In genomic region chr17:50372708-50373556, GRCh38 we compare ENCODE assay signal across 8 cellular contexts. TPM values are rescaled to one million over a fixed set of nuclear protein-coding genes. Genes with fewer than 3 reads are reported as not detected.
A peak's percentile ranks its signal among the peaks of the same experiment; 100 is the strongest.
DNase-seq lines count a peak whose midpoint lies in the region; ATAC-seq and TF ChIP-seq lines count a peak whose summit lies in the region.

EME1 (plus strand) TSS chr17:50373229; CDS start chr17:50375209, 1,980 bp downstream.
MRPL27 (minus strand) TSS chr17:50373184; CDS start chr17:50373170, 14 bp downstream.

- peak within 1 kb of the TSS; percentile 97 for H3K4me3 Mint-ChIP-seq in GM23338
- H3K4me3 Mint-ChIP-seq in neural crest cell, result peak within 1 kb of the TSS; percentile 98

- no peaks in the 10 kb centered on the region for H3K9me3 ChIP-seq in DOHH2 (ENCODE audit: control insufficient read depth, insufficient read depth, low read length)
- no peaks in the 10 kb centered on the region for H3K9me3 ChIP-seq in stomach

- peak within 1 kb of the TSS; percentile 95 for H3K4me2 ChIP-seq in DOHH2 (ENCODE audit: low read length)
- H3K4me2 ChIP-seq in GM23338, result peak within 1 kb of the TSS; percentile 98

- H3K79me2 ChIP-seq in DOHH2 (ENCODE audit: control insufficient read depth, low read length) (peaks cover 36% of the 10 kb centered on the region), GM23338 (replicated peaks; ENCODE audit: insufficient read depth) (peaks cover 20% of the 10 kb centered on the region)

- TF ChIP-seq EP300 in stomach (IDR thresholded peaks at IDR 0.05), result no peak

- H3K4me1 ChIP-seq in DOHH2 (ENCODE audit: control insufficient read depth, low read length) (peaks cover 21% of the 10 kb centered on the region), GM23338 (ENCODE audit: insufficient read depth) (peaks cover 9% of the 10 kb centered on the region; the same call in 1 of the 2 replicates), stomach (peaks cover 19 to 32% (median 22%) of the 10 kb centered on the region in 4 donors)

- peaks cover 11% of the 10 kb centered on the region for H3K27me3 Mint-ChIP-seq in GM23338 (ENCODE audit: insufficient read depth, low read depth, poor library complexity)
- H3K27me3 Mint-ChIP-seq in neural crest cell (ENCODE audit: low read depth), result no peaks in the 10 kb centered on the region

- peaks cover 51% of the 10 kb centered on the region for H3K36me3 Mint-ChIP-seq in GM23338 (ENCODE audit: low read depth)
- H3K36me3 Mint-ChIP-seq in neural crest cell (ENCODE audit: low read depth), result peaks cover 10% of the 10 kb centered on the region

- H3K27ac ChIP-seq in DOHH2 (ENCODE audit: low read depth, low read length) (peak within 1 kb of the TSS; percentile 83), GM23338 (ENCODE audit: low read depth) (peak within 1 kb of the TSS; percentile 88), stomach (peak within 1 kb of the TSS; percentile 91 to 98 (median 94))

- H3K27me3 ChIP-seq in DOHH2 (ENCODE audit: control insufficient read depth, low read length) (no peaks in the 10 kb centered on the region), GM23338 (ENCODE audit: insufficient read depth) (no peaks in the 10 kb centered on the region), stomach (no peaks in the 10 kb centered on the region)

- intact Hi-C loops in stomach (cut with DNase I; ENCODE audit: low total_unique reads), result no loop called here

- H3K36me3 ChIP-seq in DOHH2 (ENCODE audit: control insufficient read depth, low read length), result peaks cover 71% of the 10 kb centered on the region
- peaks cover 18% of the 10 kb centered on the region; the same call in 1 of the 2 replicates for H3K36me3 ChIP-seq in GM23338 (ENCODE audit: insufficient read depth)
- H3K36me3 ChIP-seq in stomach, result peaks cover 18 to 32% (median 30%) of the 10 kb centered on the region in 4 donors

- peak; percentile 95 for TF ChIP-seq POLR2A in Raji (IDR thresholded peaks at IDR 0.05; ENCODE audit: insufficient read depth, low read depth, low read length)
- no peak for TF ChIP-seq POLR2A in stomach (IDR thresholded peaks at IDR 0.05)

- H3K9me3 Mint-ChIP-seq in GM23338 (no peaks in the 10 kb centered on the region), neural crest cell (no peaks in the 10 kb centered on the region)

- H2AFZ ChIP-seq in GM23338, result peak within 1 kb of the TSS; percentile 95

- WGBS in stomach, 5 donors, result 1% methylated on average over 42 to 45 of the region's 45 CpGs

- ATAC-seq in GM23338, result peak; percentile 96

- H3K4me3 ChIP-seq in DOHH2 (ENCODE audit: low read length) (peak within 1 kb of the TSS; percentile 95), GM23338 (peak within 1 kb of the TSS; percentile 73), fibroblast of villous mesenchyme (ENCODE audit: low read depth, low read length) (peak within 1 kb of the TSS; percentile 94), stomach (peak within 1 kb of the TSS; percentile 62 to 80 (median 72))

- no peaks in the 10 kb centered on the region for H4K20me1 ChIP-seq in DOHH2 (ENCODE audit: control insufficient read depth, insufficient read depth, low read depth, low read length)
- peaks cover 9% of the 10 kb centered on the region for H4K20me1 ChIP-seq in GM23338 (replicated peaks; ENCODE audit: insufficient read depth)

- H3K27ac Mint-ChIP-seq in GM23338, result peak within 1 kb of the TSS; percentile 99
- peak within 1 kb of the TSS; percentile 99 for H3K27ac Mint-ChIP-seq in neural crest cell (ENCODE audit: unreplicated experiment)

- peak; percentile 92 for DNase-seq in GM23338 (ENCODE audit: low spot score)
- DNase-seq in LoVo (ENCODE audit: low spot score), result peak; percentile 92
- peak; percentile 76 for DNase-seq in activated T-helper 9 cell treated with anti-CD3 and anti-CD28 coated beads, Interleukin-2, amount 50 U/mL, for 16 hours (ENCODE audit: low read depth)
- peak; percentile 83 for DNase-seq in fibroblast of villous mesenchyme (ENCODE audit: low read depth)
- DNase-seq in neural crest cell (ENCODE audit: low read depth, low spot score), result peak; percentile 64
- peak; percentile 82 for DNase-seq in stomach

- H3K9me2 ChIP-seq in DOHH2 (replicated peaks; ENCODE audit: control insufficient read depth, low read length), result no peaks in the 10 kb centered on the region
- H3K9me2 ChIP-seq in GM23338 (ENCODE audit: insufficient read depth), result no peaks in the 10 kb centered on the region

- no peak for TF ChIP-seq CTCF in DOHH2 (IDR thresholded peaks at IDR 0.05; ENCODE audit: low read depth, low read length, poor library complexity, severe bottlenecking)
- TF ChIP-seq CTCF in GM23338 (conservative IDR thresholded peaks at IDR 0.05; ENCODE audit: low read depth in 2 of 2), result no peak
- TF ChIP-seq CTCF in fibroblast of villous mesenchyme (IDR thresholded peaks at IDR 0.05; ENCODE audit: insufficient read depth, low read depth, low read length), result no peak
- no peak for TF ChIP-seq CTCF in neural crest cell (conservative IDR thresholded peaks at IDR 0.05)
- TF ChIP-seq CTCF in stomach (IDR thresholded peaks at IDR 0.05), result peak in 1 of 7 experiments; percentile 18

- no peaks in the 10 kb centered on the region for H3F3A ChIP-seq in DOHH2 (ENCODE audit: control insufficient read depth, insufficient read depth)
- H3F3A ChIP-seq in GM23338 (replicated peaks; ENCODE audit: low read depth), result no peaks in the 10 kb centered on the region

- peaks cover 13% of the 10 kb centered on the region for H3K4me1 Mint-ChIP-seq in GM23338
- H3K4me1 Mint-ChIP-seq in neural crest cell, result peaks cover 27% of the 10 kb centered on the region

TF ChIP-seq in GM23338, 12 proteins besides CTCF, POLR2A, EP300 and RAD21:
- no peak for TF ChIP-seq EZH2 (IDR thresholded peaks at IDR 0.05; ENCODE audit: low read depth, unreplicated experiment)
- peak; percentile 90 for TF ChIP-seq ETS1 (IDR thresholded peaks at IDR 0.05)
- TF ChIP-seq CREB1 (CRISPR knock-in tag; IDR thresholded peaks at IDR 0.05; ENCODE audit: low read depth), result peak; percentile 43
- TF ChIP-seq NANOG (IDR thresholded peaks at IDR 0.05; ENCODE audit: borderline replicate concordance), result peak; percentile 67; the same call in 1 of the 2 replicates
- TF ChIP-seq REST (IDR thresholded peaks at IDR 0.05; ENCODE audit: unreplicated experiment), result peak; percentile 20
- TF ChIP-seq POLR2AphosphoS5 (IDR thresholded peaks at IDR 0.05; ENCODE audit: low read depth), result peak; percentile 91
- no peak for TF ChIP-seq EZH2phosphoT487 (IDR thresholded peaks at IDR 0.05; ENCODE audit: unreplicated experiment)

RNA-seq across cellular contexts. Expression of gene EME1, which starts in this region (rescaled TPM):
- 5.9 and 15.9 TPM in 2 replicates for total RNA-seq in GM23338 (2014; rRNA removed; shearing (Covaris generic))
- polyA plus RNA-seq in GM23338 (2016; fragmentation: Nextera tagmentation; extraction: Ambion mirVana) (14.4 and 14.7 TPM in 2 replicates), stomach (1 to 10 TPM in 2 of 3 donors, not detected in 1; 1.2 to 2.0 TPM)
- total RNA-seq in fibroblast of villous mesenchyme (4.5 and 4.7 TPM in 2 replicates), neural crest cell (25.5 and 31.4 TPM in 2 replicates), stomach (10 to 100 TPM in 1 of 5 donors, 1 to 10 TPM in 2, under 1 TPM in 1, not detected in 1; 0.87 to 15.8 (median 3.7) TPM)

RNA-seq across cellular contexts. Expression of gene MRPL27, which starts in this region (rescaled TPM):
- total RNA-seq in GM23338 (2014; rRNA removed; shearing (Covaris generic)), result 74.3 and 98.5 TPM in 2 replicates
- polyA plus RNA-seq in GM23338 (2016; fragmentation: Nextera tagmentation; extraction: Ambion mirVana), result 226 and 227 TPM in 2 replicates
- 55.7 and 63.0 TPM in 2 replicates for total RNA-seq in fibroblast of villous mesenchyme
- 70.4 and 72.2 TPM in 2 replicates for total RNA-seq in neural crest cell
- total RNA-seq in stomach, result 10 to 100 TPM; 25.0 to 67.7 (median 44.4) TPM
- polyA plus RNA-seq in stomach, result 100 to 1,000 TPM; 175 to 258 (median 219) TPM

Comparison
In these comparisons a context has a peak if more than half of its experiments do, and no peak if none do; other contexts are left out.
1. Peak in every context shown above with its lines: DNase-seq, ATAC-seq, H3K4me3 ChIP-seq and H3K27ac ChIP-seq.